Comparison of ENCODE assay signal across 24 cellular contexts in the genomic region with DNA sequence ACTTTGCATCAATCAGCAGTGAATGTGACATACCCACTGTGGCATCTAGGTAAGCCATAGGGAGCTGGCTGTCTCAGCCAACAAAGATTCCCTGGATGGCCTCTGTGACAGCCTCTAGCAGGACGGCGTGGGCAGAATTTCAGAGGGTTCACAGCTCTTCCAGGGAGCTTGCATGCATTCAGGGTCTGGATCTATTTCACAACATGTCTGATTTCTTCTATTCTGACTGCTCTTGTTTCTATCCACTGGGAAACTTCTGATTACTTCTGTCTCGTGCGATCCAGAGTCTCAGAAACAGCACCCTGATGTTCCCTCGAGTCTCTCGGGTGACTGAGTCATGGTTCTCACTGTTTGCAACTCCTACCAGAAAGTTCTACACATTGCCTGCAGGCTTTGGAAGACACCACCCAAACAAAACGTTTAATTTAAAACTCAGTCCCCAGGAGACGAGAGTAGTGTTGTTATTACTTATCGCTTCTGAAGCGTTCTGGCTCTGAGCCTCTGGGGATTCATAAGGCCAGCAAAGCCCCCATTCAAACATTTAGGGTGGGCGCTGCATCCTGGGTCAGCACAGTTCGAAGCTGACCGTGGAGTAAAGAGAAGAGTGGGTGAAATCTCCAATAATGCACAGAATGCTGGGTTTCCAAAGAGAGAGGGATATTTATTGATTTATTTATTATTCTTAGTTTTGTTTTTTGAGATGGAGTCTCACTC. TPM values are rescaled to one million over a fixed set of nuclear protein-coding genes. Genes with fewer than 3 reads are reported as not detected.
DNase-seq lines count a peak whose midpoint lies in the region; ATAC-seq and TF ChIP-seq lines count a peak whose summit lies in the region.
"Had no signal": no experiment of that assay in that cellular context is flagged by ENCODE, and none has a peak within 500 bp of the region (broad histone marks: within the 10 kb centered on the region; RNA-seq: fewer than 3 reads in every experiment).

No MANE protein-coding gene starts in this region.

- ATAC-seq in heart right ventricle, result no peak
- ATAC-seq: activated CD8-positive, alpha-beta T cell treated with anti-CD3 and anti-CD28 coated beads for 36 hours; activated T-helper 17 cell treated with anti-CD3 and anti-CD28 coated beads, Interleukin-2, amount 50 U/mL, for 72 hours had no signal

- H3K9me3 Mint-ChIP-seq in activated CD4-positive, alpha-beta memory T cell treated with anti-CD3 and anti-CD28 coated beads for 36 hours, result peaks cover 2% of the 10 kb centered on the region
- H3K9me3 Mint-ChIP-seq: activated T-helper 17 cell treated with anti-CD3 and anti-CD28 coated beads, Interleukin-2, amount 50 U/mL, for 72 hours had no signal

- intact Hi-C loops in activated CD4-positive, alpha-beta memory T cell treated with anti-CD3 and anti-CD28 coated beads for 36 hours (cut with micrococcal nuclease), result loop anchor here (5.0 kb wide), 1 partner anchor 47 kb away; no protein-coding TSS in a partner anchor
- intact Hi-C loops in spleen (cut with DNase I; ENCODE audit: low total_unique reads), result no loop called here
- intact Hi-C loops in cardiac septum (cut with DNase I), result no loop called here
- intact Hi-C loops in heart right ventricle (cut with DNase I), result loop anchor here in 1 of 10 donors (10.0 kb wide), 1 partner anchor 145 kb away; no protein-coding TSS in a partner anchor

- no peak overlapping the region for H3K4me3 Mint-ChIP-seq in activated CD4-positive, alpha-beta memory T cell treated with anti-CD3 and anti-CD28 coated beads for 36 hours
- H3K4me3 Mint-ChIP-seq: activated CD8-positive, alpha-beta T cell treated with anti-CD3 and anti-CD28 coated beads for 36 hours; activated T-helper 17 cell treated with anti-CD3 and anti-CD28 coated beads, Interleukin-2, amount 50 U/mL, for 72 hours; endodermal cell; nephron progenitor cell had no signal

- CTCF ChIA-PET in activated CD4-positive, alpha-beta memory T cell treated with anti-CD3 and anti-CD28 coated beads for 36 hours (lab: Charles Lee), result no interaction called here

- H3K36me3 ChIP-seq in spleen (no peaks in the 10 kb centered on the region), heart right ventricle (no peaks in the 10 kb centered on the region)
- H3K36me3 ChIP-seq: upper lobe of left lung, WERI-Rb-1 had no signal

- H3K9me3 ChIP-seq in spleen, result peaks cover 0 to 13% (median 1%) of the 10 kb centered on the region in 8 donors
- H3K9me3 ChIP-seq in heart right ventricle, result peaks cover 0 to 12% (median 0%) of the 10 kb centered on the region in 11 donors
- H3K9me3 ChIP-seq: upper lobe of left lung had no signal

- H3K27ac ChIP-seq in spleen (no peak overlapping the region), heart right ventricle (no peak overlapping the region)
- H3K27ac ChIP-seq: upper lobe of left lung, WERI-Rb-1 had no signal

- H3K4me3 ChIP-seq in fibroblast of the aortic adventitia (ENCODE audit: low read depth, low read length) (no peak overlapping the region), spleen (no peak overlapping the region), heart right ventricle (no peak overlapping the region)
- H3K4me3 ChIP-seq: upper lobe of left lung had no signal

- no peak overlapping the region for H3K27ac Mint-ChIP-seq in activated CD4-positive, alpha-beta memory T cell treated with anti-CD3 and anti-CD28 coated beads for 36 hours
- H3K27ac Mint-ChIP-seq: activated CD8-positive, alpha-beta T cell treated with anti-CD3 and anti-CD28 coated beads for 36 hours; endodermal cell; nephron progenitor cell had no signal

- 85 to 92% (median 87%) methylated on average over 13 of the region's 13 CpGs for WGBS in spleen, 5 donors
- WGBS in heart right ventricle, 2 donors, result 75 to 76% methylated on average over 13 of the region's 13 CpGs

- H3K4me1 Mint-ChIP-seq in activated CD4-positive, alpha-beta memory T cell treated with anti-CD3 and anti-CD28 coated beads for 36 hours (ENCODE audit: low read depth), result peaks cover 34% of the 10 kb centered on the region

- H3K27me3 Mint-ChIP-seq in activated CD4-positive, alpha-beta memory T cell treated with anti-CD3 and anti-CD28 coated beads for 36 hours, result no peaks in the 10 kb centered on the region
- H3K27me3 Mint-ChIP-seq: activated T-helper 17 cell treated with anti-CD3 and anti-CD28 coated beads, Interleukin-2, amount 50 U/mL, for 72 hours had no signal

- H3K4me1 ChIP-seq in spleen, result peaks cover 0 to 16% (median 9%) of the 10 kb centered on the region in 6 donors
- no peaks in the 10 kb centered on the region for H3K4me1 ChIP-seq in heart right ventricle

- H3K27me3 ChIP-seq in spleen (replicated peaks in 1 of 7) (peaks cover 0 to 34% (median 0%) of the 10 kb centered on the region in 7 donors), heart right ventricle (peaks cover 0 to 31% (median 16%) of the 10 kb centered on the region in 7 donors)
- H3K27me3 ChIP-seq: upper lobe of left lung had no signal

- H3K36me3 Mint-ChIP-seq in activated CD4-positive, alpha-beta memory T cell treated with anti-CD3 and anti-CD28 coated beads for 36 hours, result no peaks in the 10 kb centered on the region

- POLR2A ChIA-PET in activated CD4-positive, alpha-beta memory T cell treated with anti-CD3 and anti-CD28 coated beads for 36 hours (lab: Charles Lee), result no interaction called here

- TF ChIP-seq CTCF in fibroblast of the aortic adventitia (IDR thresholded peaks at IDR 0.05; ENCODE audit: insufficient read depth, low read length) (no peak), spleen (IDR thresholded peaks at IDR 0.05 in 8 of 11, conservative IDR thresholded peaks at IDR 0.05 in 3 of 11) (no peak), heart right ventricle (IDR thresholded peaks at IDR 0.05) (no peak)

- no peak for TF ChIP-seq POLR2A in spleen (IDR thresholded peaks at IDR 0.05)

- DNase-seq in COLO829 (ENCODE audit: low spot score) (peak; percentile 37), fibroblast of the aortic adventitia (ENCODE audit: low read depth) (peak; percentile 33), spleen (peak; percentile 18), cardiac septum (ENCODE audit: low spot score) (no peak), heart right ventricle (no peak)
- DNase-seq in activated CD4-positive, alpha-beta memory T cell treated with anti-CD3 and anti-CD28 coated beads for 36 hours, result peak; percentile 6
- no peak for DNase-seq in stimulated activated CD4-positive, alpha-beta T cell treated with anti-CD3 and anti-CD28 coated beads, Interleukin-1b, Interleukin-23, amount 100 ng/mL, for 48 hours
- DNase-seq: activated CD8-positive, alpha-beta T cell treated with anti-CD3 and anti-CD28 coated beads for 36 hours; cerebellar nuclear complex; endodermal cell; hippocampal formation; KBM-7; kidney glomerular epithelial cell; midbrain; NCI-H2081 treated with DMSO at 0.1 percent for 48 hours; NCI-H524 treated with DMSO at 0.1 percent for 48 hours; nephron progenitor cell; SHP77; stimulated activated CD4-positive, alpha-beta T cell treated with anti-CD3 and anti-CD28 coated beads, Interleukin-15, amount 100 ng/mL, for 24 hours; stimulated activated naive CD4-positive, alpha-beta T cell; T-helper 1 cell; WERI-Rb-1 had no signal

RNA-seq across cellular contexts. Expression of a gene that starts 41.9 kb away (rescaled TPM):
- total RNA-seq in activated CD4-positive, alpha-beta memory T cell treated with anti-CD3 and anti-CD28 coated beads for 36 hours, result 100 to 1,000 TPM; 138 to 142 TPM
- total RNA-seq in fibroblast of the aortic adventitia (ENCODE audit: low replicate concordance) (41.4 and 129 TPM in 2 replicates), spleen (10 to 100 TPM; 28.9 to 84.3 (median 62.8) TPM), cardiac septum (58.0 TPM), heart right ventricle (10 to 100 TPM; 25.4 to 92.8 (median 56.0) TPM)
- polyA plus RNA-seq in spleen (10 to 100 TPM; 38.0 to 78.1 (median 65.3) TPM), heart right ventricle (10 to 100 TPM in 1 of 2 donors, 1 to 10 TPM in 1; 4.1 to 81.9 TPM)

Comparison
In these comparisons a context has a peak if more than half of its experiments do, and no peak if none do; other contexts are left out.
1. DNase-seq: peak in COLO829 (single experiment), activated CD4-positive, alpha-beta memory T cell treated with anti-CD3 and anti-CD28 coated beads for 36 hours (single experiment), fibroblast of the aortic adventitia (single experiment) and spleen (single experiment); none in stimulated activated CD4-positive, alpha-beta T cell treated with anti-CD3 and anti-CD28 coated beads, Interleukin-1b, Interleukin-23, amount 100 ng/mL, for 48 hours (single experiment), cardiac septum (single experiment) and heart right ventricle (0 of 2).